In the genomic region with DNA sequence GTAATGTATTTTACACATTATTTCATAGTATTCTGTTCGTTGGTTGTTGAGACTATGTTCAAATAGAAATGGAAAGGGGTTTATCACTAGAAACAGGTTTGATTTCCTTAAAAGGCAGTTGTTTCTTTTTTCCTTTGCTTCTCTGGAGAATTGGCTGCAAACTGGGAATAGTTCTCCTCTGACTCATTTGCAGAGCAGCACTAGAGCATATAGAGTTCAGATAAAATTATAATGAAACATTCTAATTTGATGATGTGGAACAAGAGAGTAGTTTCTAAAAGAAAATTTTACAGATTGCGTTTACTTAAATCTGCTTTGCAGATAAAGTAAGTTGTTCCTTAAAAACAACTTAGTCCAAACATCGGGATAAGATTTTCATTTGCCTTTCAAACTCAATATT, we compare ENCODE assay signal across 9 cellular contexts. TPM values are rescaled to one million over a fixed set of nuclear protein-coding genes. Genes with fewer than 3 reads are reported as not detected.
A peak's percentile ranks its signal among the peaks of the same experiment; 100 is the strongest.
DNase-seq lines count a peak whose midpoint lies in the region; ATAC-seq and TF ChIP-seq lines count a peak whose summit lies in the region.
"Had no signal": no experiment of that assay in that cellular context is flagged by ENCODE, and none has a peak within 500 bp of the region (broad histone marks: within the 10 kb centered on the region; RNA-seq: fewer than 3 reads in every experiment).

No MANE protein-coding gene starts in this region.

- no peaks in the 10 kb centered on the region for H3K27me3 ChIP-seq in left ventricle myocardium inferior (ENCODE audit: low read depth)
- H3K27me3 ChIP-seq in vagina, result no peaks in the 10 kb centered on the region

- DNase-seq in left ventricle myocardium inferior (no peak), left ventricle myocardium superior (no peak), dedifferentiated amniotic fluid mesenchymal stem cell (ENCODE audit: extremely low spot score) (peak; percentile 86), lung microvascular endothelial cell (ENCODE audit: low read depth in 2 of 2) (peak; percentile 52 to 79), vagina (ENCODE audit: extremely low spot score in 2 of 2) (no peak), NCI-H2227 (lab: John Stamatoyannopoulos, UW; ENCODE audit: unreplicated experiment) (no peak), DMS153 treated with DMSO at 0.1 percent for 48 hours (lab: John Stamatoyannopoulos, UW; ENCODE audit: unreplicated experiment) (no peak)
- DNase-seq: activated naive CD4-positive, alpha-beta T cell treated with Interleukin-2 at 50 U/mL for 16 hours had no signal

- intact Hi-C loops in left ventricle myocardium inferior (cut with micrococcal nuclease), result no loop called here
- intact Hi-C loops in left ventricle myocardium superior (cut with micrococcal nuclease), result no loop called here
- intact Hi-C loops in vagina (cut with DNase I), result no loop called here

- H3K9me3 ChIP-seq in left ventricle myocardium inferior (replicated peaks) (no peaks in the 10 kb centered on the region), vagina (no peaks in the 10 kb centered on the region)

- H3K27ac ChIP-seq in left ventricle myocardium inferior (replicated peaks), result peak overlapping the region; percentile 88
- H3K27ac ChIP-seq in vagina, result peak overlapping the region; percentile 31

- TF ChIP-seq CTCF in left ventricle myocardium inferior (IDR thresholded peaks at IDR 0.05; ENCODE audit: borderline replicate concordance) (no peak), vagina (IDR thresholded peaks at IDR 0.05) (no peak)

- ATAC-seq in left ventricle myocardium superior (no peak), GM19328 (IDR thresholded peaks at IDR 0.05; ENCODE audit: unreplicated experiment) (no peak)

- peaks cover 70% of the 10 kb centered on the region for H3K4me1 ChIP-seq in left ventricle myocardium inferior
- H3K4me1 ChIP-seq in vagina, result peaks cover 45% of the 10 kb centered on the region

- no peak for TF ChIP-seq POLR2A in vagina (IDR thresholded peaks at IDR 0.05)

- H3K4me3 ChIP-seq in left ventricle myocardium inferior, result no peak overlapping the region
- no peak overlapping the region for H3K4me3 ChIP-seq in vagina

- H3K36me3 ChIP-seq in left ventricle myocardium inferior (no peaks in the 10 kb centered on the region), vagina (no peaks in the 10 kb centered on the region)

RNA-seq across cellular contexts. Expression of a gene that starts 29.7 kb away (rescaled TPM):
- total RNA-seq in left ventricle myocardium inferior (239 TPM), left ventricle myocardium superior (188 TPM), lung microvascular endothelial cell (0.20 and 0.22 TPM in 2 replicates), vagina (109 TPM)

Comparison
In these comparisons a context has a peak if more than half of its experiments do, and no peak if none do; other contexts are left out.
1. DNase-seq: peak in dedifferentiated amniotic fluid mesenchymal stem cell (single experiment) and lung microvascular endothelial cell (2 of 2); none in left ventricle myocardium inferior (single experiment), left ventricle myocardium superior (single experiment), vagina (0 of 2), NCI-H2227 (single experiment) and DMS153 treated with DMSO at 0.1 percent for 48 hours (single experiment).
2. RNA of a gene that starts 29.7 kb away (total RNA-seq): 239 TPM in left ventricle myocardium inferior (single experiment), 188 TPM in left ventricle myocardium superior (single experiment) and 109 TPM in vagina (single experiment); 0.20 to 0.22 TPM in lung microvascular endothelial cell; every median in the first group is over 10 times any median in the second.